In the genomic region with DNA sequence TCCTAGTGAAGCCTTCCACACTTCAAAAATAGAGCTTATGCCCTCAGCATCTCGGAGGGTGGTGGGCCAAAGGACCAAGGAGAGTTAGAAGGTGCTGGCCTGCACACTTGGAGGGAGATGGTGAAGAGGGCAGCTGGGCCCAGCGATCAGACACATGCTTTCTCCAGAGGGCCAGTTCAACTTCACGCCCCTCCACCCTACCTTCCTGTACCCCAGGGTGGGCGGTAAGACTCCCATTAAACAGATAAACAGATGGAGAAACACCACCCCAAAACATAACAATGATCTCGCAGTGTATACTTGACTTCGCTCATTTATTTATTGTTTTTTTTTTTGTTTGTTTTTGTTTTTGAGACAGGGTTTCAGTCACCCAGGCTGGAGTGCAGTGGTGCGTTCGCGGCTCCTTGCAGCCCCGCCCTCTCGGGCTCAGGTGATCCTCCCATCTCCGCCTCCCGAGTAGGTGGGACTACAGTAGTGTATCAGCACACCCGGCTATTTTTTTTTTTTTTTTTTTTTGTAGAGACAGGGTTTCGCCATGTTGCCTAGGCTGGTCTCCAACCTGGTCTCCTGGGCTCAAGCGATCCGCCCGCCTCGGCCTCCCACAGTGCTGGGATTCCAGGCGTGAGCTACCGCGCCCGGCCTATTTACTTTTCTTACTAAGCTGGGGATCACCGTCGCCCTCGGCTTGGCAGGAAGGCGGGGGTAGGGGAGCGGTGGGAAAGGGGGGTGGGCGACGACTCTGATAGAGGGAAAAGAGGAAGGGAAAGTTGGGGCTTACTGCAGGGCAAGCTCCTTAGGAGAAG, we compare ENCODE assay signal across 1 cellular context.
TF ChIP-seq lines count a peak whose summit lies in the region.

No MANE protein-coding gene starts in this region.

TF ChIP-seq in K562, 482 proteins besides CTCF, POLR2A, EP300 and RAD21 (continued from another document):
- TF ChIP-seq, protein P1, sequence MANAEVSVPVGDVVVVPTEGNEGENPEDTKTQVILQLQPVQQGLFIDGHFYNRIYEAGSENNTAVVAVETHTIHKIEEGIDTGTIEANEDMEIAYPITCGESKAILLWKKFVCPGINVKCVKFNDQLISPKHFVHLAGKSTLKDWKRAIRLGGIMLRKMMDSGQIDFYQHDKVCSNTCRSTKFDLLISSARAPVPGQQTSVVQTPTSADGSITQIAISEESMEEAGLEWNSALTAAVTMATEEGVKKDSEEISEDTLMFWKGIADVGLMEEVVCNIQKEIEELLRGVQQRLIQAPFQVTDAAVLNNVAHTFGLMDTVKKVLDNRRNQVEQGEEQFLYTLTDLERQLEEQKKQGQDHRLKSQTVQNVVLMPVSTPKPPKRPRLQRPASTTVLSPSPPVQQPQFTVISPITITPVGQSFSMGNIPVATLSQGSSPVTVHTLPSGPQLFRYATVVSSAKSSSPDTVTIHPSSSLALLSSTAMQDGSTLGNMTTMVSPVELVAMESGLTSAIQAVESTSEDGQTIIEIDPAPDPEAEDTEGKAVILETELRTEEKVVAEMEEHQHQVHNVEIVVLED (CRISPR knock-in tag; IDR thresholded peaks at IDR 0.05), result no peak
- TF ChIP-seq CXXC5 (CRISPR knock-in tag; IDR thresholded peaks at IDR 0.05) (0 out of 2 replicates have a peak, but pooled peaks have one; percentile 6), L3MBTL2 (IDR thresholded peaks at IDR 0.05) (peak; percentile 66), GTF2E2 (tag; IDR thresholded peaks at IDR 0.05) (peak; percentile 50; the same call in 1 of the 2 replicates), SREBF1 (IDR thresholded peaks at IDR 0.05; ENCODE audit: borderline replicate concordance, low read depth, low read length) (peak; percentile 75; the same call in 1 of the 2 replicates), TBP (optimal IDR thresholded peaks at IDR 0.05; ENCODE audit: low read depth, low read length) (peak; percentile 31), SP1 (CRISPR knock-in tag; IDR thresholded peaks at IDR 0.05) (0 out of 2 replicates have a peak, but pooled peaks have one; percentile 45), NR2C2 (CRISPR knock-in tag; IDR thresholded peaks at IDR 0.05) (no peak), NR2C2 (tag; IDR thresholded peaks at IDR 0.05) (0 out of 2 replicates have a peak, but pooled peaks have one; percentile 1)
- TF ChIP-seq, protein P2, sequence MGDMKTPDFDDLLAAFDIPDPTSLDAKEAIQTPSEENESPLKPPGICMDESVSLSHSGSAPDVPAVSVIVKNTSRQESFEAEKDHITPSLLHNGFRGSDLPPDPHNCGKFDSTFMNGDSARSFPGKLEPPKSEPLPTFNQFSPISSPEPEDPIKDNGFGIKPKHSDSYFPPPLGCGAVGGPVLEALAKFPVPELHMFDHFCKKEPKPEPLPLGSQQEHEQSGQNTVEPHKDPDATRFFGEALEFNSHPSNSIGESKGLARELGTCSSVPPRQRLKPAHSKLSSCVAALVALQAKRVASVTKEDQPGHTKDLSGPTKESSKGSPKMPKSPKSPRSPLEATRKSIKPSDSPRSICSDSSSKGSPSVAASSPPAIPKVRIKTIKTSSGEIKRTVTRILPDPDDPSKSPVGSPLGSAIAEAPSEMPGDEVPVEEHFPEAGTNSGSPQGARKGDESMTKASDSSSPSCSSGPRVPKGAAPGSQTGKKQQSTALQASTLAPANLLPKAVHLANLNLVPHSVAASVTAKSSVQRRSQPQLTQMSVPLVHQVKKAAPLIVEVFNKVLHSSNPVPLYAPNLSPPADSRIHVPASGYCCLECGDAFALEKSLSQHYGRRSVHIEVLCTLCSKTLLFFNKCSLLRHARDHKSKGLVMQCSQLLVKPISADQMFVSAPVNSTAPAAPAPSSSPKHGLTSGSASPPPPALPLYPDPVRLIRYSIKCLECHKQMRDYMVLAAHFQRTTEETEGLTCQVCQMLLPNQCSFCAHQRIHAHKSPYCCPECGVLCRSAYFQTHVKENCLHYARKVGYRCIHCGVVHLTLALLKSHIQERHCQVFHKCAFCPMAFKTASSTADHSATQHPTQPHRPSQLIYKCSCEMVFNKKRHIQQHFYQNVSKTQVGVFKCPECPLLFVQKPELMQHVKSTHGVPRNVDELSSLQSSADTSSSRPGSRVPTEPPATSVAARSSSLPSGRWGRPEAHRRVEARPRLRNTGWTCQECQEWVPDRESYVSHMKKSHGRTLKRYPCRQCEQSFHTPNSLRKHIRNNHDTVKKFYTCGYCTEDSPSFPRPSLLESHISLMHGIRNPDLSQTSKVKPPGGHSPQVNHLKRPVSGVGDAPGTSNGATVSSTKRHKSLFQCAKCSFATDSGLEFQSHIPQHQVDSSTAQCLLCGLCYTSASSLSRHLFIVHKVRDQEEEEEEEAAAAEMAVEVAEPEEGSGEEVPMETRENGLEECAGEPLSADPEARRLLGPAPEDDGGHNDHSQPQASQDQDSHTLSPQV (IDR thresholded peaks at IDR 0.05), result peak; percentile 67; the same call in 1 of the 2 replicates
- TF ChIP-seq, protein P3, sequence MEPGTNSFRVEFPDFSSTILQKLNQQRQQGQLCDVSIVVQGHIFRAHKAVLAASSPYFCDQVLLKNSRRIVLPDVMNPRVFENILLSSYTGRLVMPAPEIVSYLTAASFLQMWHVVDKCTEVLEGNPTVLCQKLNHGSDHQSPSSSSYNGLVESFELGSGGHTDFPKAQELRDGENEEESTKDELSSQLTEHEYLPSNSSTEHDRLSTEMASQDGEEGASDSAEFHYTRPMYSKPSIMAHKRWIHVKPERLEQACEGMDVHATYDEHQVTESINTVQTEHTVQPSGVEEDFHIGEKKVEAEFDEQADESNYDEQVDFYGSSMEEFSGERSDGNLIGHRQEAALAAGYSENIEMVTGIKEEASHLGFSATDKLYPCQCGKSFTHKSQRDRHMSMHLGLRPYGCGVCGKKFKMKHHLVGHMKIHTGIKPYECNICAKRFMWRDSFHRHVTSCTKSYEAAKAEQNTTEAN (CRISPR knock-in tag; IDR thresholded peaks at IDR 0.05), result 0 out of 2 replicates have a peak, but pooled peaks have one; percentile 24
- TF ChIP-seq, protein P4, sequence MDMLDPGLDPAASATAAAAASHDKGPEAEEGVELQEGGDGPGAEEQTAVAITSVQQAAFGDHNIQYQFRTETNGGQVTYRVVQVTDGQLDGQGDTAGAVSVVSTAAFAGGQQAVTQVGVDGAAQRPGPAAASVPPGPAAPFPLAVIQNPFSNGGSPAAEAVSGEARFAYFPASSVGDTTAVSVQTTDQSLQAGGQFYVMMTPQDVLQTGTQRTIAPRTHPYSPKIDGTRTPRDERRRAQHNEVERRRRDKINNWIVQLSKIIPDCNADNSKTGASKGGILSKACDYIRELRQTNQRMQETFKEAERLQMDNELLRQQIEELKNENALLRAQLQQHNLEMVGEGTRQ (CRISPR knock-in tag; IDR thresholded peaks at IDR 0.05), result 0 out of 2 replicates have a peak, but pooled peaks have one; percentile 24
